Comparison of ENCODE assay signal across 16 cellular contexts in the genomic region with DNA sequence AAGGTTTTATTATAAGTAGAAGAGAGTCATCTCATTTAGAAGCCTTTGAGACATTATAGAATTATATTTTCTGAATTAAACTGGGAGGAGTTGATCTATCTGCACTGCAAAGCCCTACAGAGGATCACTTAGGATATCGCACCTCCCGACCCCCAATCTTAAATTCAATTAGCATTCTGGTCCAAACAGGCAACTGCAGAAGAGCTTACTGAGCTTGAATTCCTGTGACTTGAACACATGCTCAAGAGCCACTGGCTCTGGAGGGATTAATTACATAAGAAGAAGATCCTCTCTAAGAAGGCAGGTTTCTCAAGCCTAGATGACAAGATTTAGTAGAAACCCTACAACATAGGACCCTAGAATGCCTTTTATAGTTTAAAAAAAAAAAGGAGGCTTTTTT.
DNase-seq lines count a peak whose midpoint lies in the region; ATAC-seq and TF ChIP-seq lines count a peak whose summit lies in the region.
"Had no signal": no experiment of that assay in that cellular context is flagged by ENCODE, and none has a peak within 500 bp of the region (broad histone marks: within the 10 kb centered on the region; RNA-seq: fewer than 3 reads in every experiment).

No MANE protein-coding gene starts in this region.

- no peak for TF ChIP-seq POLR2A in tibial nerve (IDR thresholded peaks at IDR 0.05)

- H3K4me1 Mint-ChIP-seq in GM23338 = no peaks in the 10 kb centered on the region
- H3K4me1 Mint-ChIP-seq in neural progenitor cell = no peaks in the 10 kb centered on the region
- H3K4me1 Mint-ChIP-seq: CD4-positive, alpha-beta memory T cell; H9 had no signal

- H3K18ac ChIP-seq in trophoblast cell (ENCODE audit: low read length) = no peak overlapping the region

- H3K4me2 ChIP-seq in GM23338 (no peak overlapping the region), neural progenitor cell (no peak overlapping the region), trophoblast cell (ENCODE audit: low read length) (no peak overlapping the region)

- H3K4me1 ChIP-seq in GM23338 (ENCODE audit: insufficient read depth) (no peaks in the 10 kb centered on the region), neural progenitor cell (no peaks in the 10 kb centered on the region), trophoblast cell (ENCODE audit: control insufficient read depth in 1 of 2, insufficient read depth in 2 of 2, low read length in 2 of 2) (no peaks in the 10 kb centered on the region), tibial nerve (no peaks in the 10 kb centered on the region)

- H3K27ac Mint-ChIP-seq in GM23338 (no peak overlapping the region), neural progenitor cell (no peak overlapping the region)
- H3K27ac Mint-ChIP-seq: CD4-positive, alpha-beta memory T cell; H9 had no signal

- H3K79me1 ChIP-seq in trophoblast cell (ENCODE audit: low read length) = no peaks in the 10 kb centered on the region

- no peak for TF ChIP-seq EP300 in tibial nerve (IDR thresholded peaks at IDR 0.05)

- H2BK5ac ChIP-seq in trophoblast cell (ENCODE audit: low read depth, low read length, poor library complexity) = no peak overlapping the region

- no peak overlapping the region for H4K8ac ChIP-seq in trophoblast cell (ENCODE audit: low read depth, low read length)

- H2BK120ac ChIP-seq in trophoblast cell (ENCODE audit: insufficient read depth, low read length, poor library complexity) = no peak overlapping the region

- no peak for ATAC-seq in GM23338
- no peak for ATAC-seq in GM19455 (IDR thresholded peaks at IDR 0.05; ENCODE audit: unreplicated experiment)
- ATAC-seq: HCT116 had no signal

- no peak overlapping the region for H3K23ac ChIP-seq in trophoblast cell (ENCODE audit: low read length)

- H3K9me3 Mint-ChIP-seq in GM23338 = no peaks in the 10 kb centered on the region; the same call in 2 of the 3 replicates
- no peaks in the 10 kb centered on the region for H3K9me3 Mint-ChIP-seq in neural progenitor cell

- no peak overlapping the region for H2BK12ac ChIP-seq in trophoblast cell (ENCODE audit: low read length)

- H4K20me1 ChIP-seq in GM23338 (replicated peaks; ENCODE audit: insufficient read depth) (no peaks in the 10 kb centered on the region), neural progenitor cell (ENCODE audit: low read depth) (no peaks in the 10 kb centered on the region)

- H3K36me3 ChIP-seq in GM23338 (ENCODE audit: insufficient read depth) (no peaks in the 10 kb centered on the region), neural progenitor cell (no peaks in the 10 kb centered on the region), trophoblast cell (ENCODE audit: control insufficient read depth in 1 of 2, insufficient read depth in 2 of 2, low read length in 2 of 2) (no peaks in the 10 kb centered on the region), tibial nerve (no peaks in the 10 kb centered on the region)

- no peak overlapping the region for H4K12ac ChIP-seq in trophoblast cell (ENCODE audit: low read depth, low read length)

- no peak overlapping the region for H3K9ac ChIP-seq in neural progenitor cell
- H3K9ac ChIP-seq in trophoblast cell (ENCODE audit: low read length) = no peak overlapping the region
- H3K9ac ChIP-seq: GM23248 had no signal

- H3K79me2 ChIP-seq in GM23338 (replicated peaks; ENCODE audit: insufficient read depth) = no peaks in the 10 kb centered on the region
- no peaks in the 10 kb centered on the region for H3K79me2 ChIP-seq in neural progenitor cell (ENCODE audit: low read depth)
- no peaks in the 10 kb centered on the region for H3K79me2 ChIP-seq in trophoblast cell (ENCODE audit: control insufficient read depth, insufficient read depth, low read length, poor library complexity)

- H3K14ac ChIP-seq in trophoblast cell (ENCODE audit: low read length) = no peak overlapping the region

- TF ChIP-seq CTCF in GM23338 (conservative IDR thresholded peaks at IDR 0.05; ENCODE audit: low read depth in 2 of 2) (no peak), neural progenitor cell (IDR thresholded peaks at IDR 0.05) (no peak), tibial nerve (IDR thresholded peaks at IDR 0.05) (no peak)

- H3K27me3 ChIP-seq in GM23338 (ENCODE audit: insufficient read depth) (no peaks in the 10 kb centered on the region), neural progenitor cell (no peaks in the 10 kb centered on the region), trophoblast cell (ENCODE audit: insufficient read depth, low read length) (no peaks in the 10 kb centered on the region), tibial nerve (no peaks in the 10 kb centered on the region)

- no CpG with 5 or more reads among the region's 2 CpGs for WGBS in trophoblast cell (ENCODE audit: extremely low coverage, insufficient coverage, insufficient read length)
- WGBS in tibial nerve, 2 donors = 82 to 88% methylated on average over 2 of the region's 2 CpGs

- peak; percentile 62 for DNase-seq in D341Med (ENCODE audit: low spot score)
- peak; percentile 2 for DNase-seq in GM23338 (ENCODE audit: low spot score)
- DNase-seq in NCI-H82 (lab: John Stamatoyannopoulos, UW) = peak; percentile 86
- peak; percentile 8 for DNase-seq in neural progenitor cell (ENCODE audit: low spot score)
- no peak for DNase-seq in trophoblast cell
- DNase-seq in tibial nerve (ENCODE audit: low spot score in 2 of 2) = no peak
- DNase-seq: C1 segment of cervical spinal cord; Calu3; CD4-positive, alpha-beta memory T cell; COR-L47; DMS53; DMS79 treated with DMSO at 0.1 percent for 48 hours; GM23248; H9 had no signal

- H3K4me3 ChIP-seq in GM23338 = no peak overlapping the region
- no peak overlapping the region for H3K4me3 ChIP-seq in neural progenitor cell
- no peak overlapping the region for H3K4me3 ChIP-seq in trophoblast cell (ENCODE audit: low read depth, low read length)
- no peak overlapping the region for H3K4me3 ChIP-seq in tibial nerve
- H3K4me3 ChIP-seq: GM23248 had no signal

- H3K4ac ChIP-seq in trophoblast cell (ENCODE audit: low read depth, low read length) = no peak overlapping the region

- H3K27me3 Mint-ChIP-seq in GM23338 (ENCODE audit: insufficient read depth, low read depth, poor library complexity) (peaks cover 1% of the 10 kb centered on the region), neural progenitor cell (ENCODE audit: insufficient read depth, low read depth) (no peaks in the 10 kb centered on the region)
- H3K27me3 Mint-ChIP-seq: CD4-positive, alpha-beta memory T cell had no signal

- H3K27ac ChIP-seq in GM23338 (ENCODE audit: low read depth) = no peak overlapping the region
- no peak overlapping the region for H3K27ac ChIP-seq in neural progenitor cell
- H3K27ac ChIP-seq in trophoblast cell (ENCODE audit: low read depth, low read length) = no peak overlapping the region
- no peak overlapping the region for H3K27ac ChIP-seq in tibial nerve
- H3K27ac ChIP-seq: GM23248 had no signal

- peaks cover 4% of the 10 kb centered on the region; the same call in 1 of the 2 replicates for H3K9me2 ChIP-seq in GM23338 (ENCODE audit: insufficient read depth)

- no peak overlapping the region for H2AK5ac ChIP-seq in trophoblast cell (ENCODE audit: low read length)

- H3K9me3 ChIP-seq in neural progenitor cell (ENCODE audit: low read depth) (no peaks in the 10 kb centered on the region), trophoblast cell (ENCODE audit: insufficient read depth, low read depth, low read length) (no peaks in the 10 kb centered on the region), tibial nerve (no peaks in the 10 kb centered on the region)

- H3K4me3 Mint-ChIP-seq in GM23338 (no peak overlapping the region), neural progenitor cell (no peak overlapping the region)
- H3K4me3 Mint-ChIP-seq: CD4-positive, alpha-beta memory T cell; H9 had no signal

- H4K91ac ChIP-seq in trophoblast cell (ENCODE audit: low read depth, low read length) = no peak overlapping the region

- H2AFZ ChIP-seq in GM23338 (no peak overlapping the region), neural progenitor cell (replicated peaks) (no peak overlapping the region), trophoblast cell (ENCODE audit: insufficient read depth, low read length, poor library complexity) (no peak overlapping the region)
- H2AFZ ChIP-seq: GM23248 had no signal

- no peaks in the 10 kb centered on the region for H3F3A ChIP-seq in GM23338 (replicated peaks; ENCODE audit: low read depth)
- H3F3A ChIP-seq in neural progenitor cell (ENCODE audit: low read depth) = no peaks in the 10 kb centered on the region

- H3K36me3 Mint-ChIP-seq in GM23338 (ENCODE audit: low read depth) (no peaks in the 10 kb centered on the region), neural progenitor cell (no peaks in the 10 kb centered on the region)
- H3K36me3 Mint-ChIP-seq: CD4-positive, alpha-beta memory T cell had no signal

TF ChIP-seq in GM23338, 12 proteins besides CTCF, POLR2A, EP300 and RAD21 (continues in another document):
- TF ChIP-seq, protein P1, sequence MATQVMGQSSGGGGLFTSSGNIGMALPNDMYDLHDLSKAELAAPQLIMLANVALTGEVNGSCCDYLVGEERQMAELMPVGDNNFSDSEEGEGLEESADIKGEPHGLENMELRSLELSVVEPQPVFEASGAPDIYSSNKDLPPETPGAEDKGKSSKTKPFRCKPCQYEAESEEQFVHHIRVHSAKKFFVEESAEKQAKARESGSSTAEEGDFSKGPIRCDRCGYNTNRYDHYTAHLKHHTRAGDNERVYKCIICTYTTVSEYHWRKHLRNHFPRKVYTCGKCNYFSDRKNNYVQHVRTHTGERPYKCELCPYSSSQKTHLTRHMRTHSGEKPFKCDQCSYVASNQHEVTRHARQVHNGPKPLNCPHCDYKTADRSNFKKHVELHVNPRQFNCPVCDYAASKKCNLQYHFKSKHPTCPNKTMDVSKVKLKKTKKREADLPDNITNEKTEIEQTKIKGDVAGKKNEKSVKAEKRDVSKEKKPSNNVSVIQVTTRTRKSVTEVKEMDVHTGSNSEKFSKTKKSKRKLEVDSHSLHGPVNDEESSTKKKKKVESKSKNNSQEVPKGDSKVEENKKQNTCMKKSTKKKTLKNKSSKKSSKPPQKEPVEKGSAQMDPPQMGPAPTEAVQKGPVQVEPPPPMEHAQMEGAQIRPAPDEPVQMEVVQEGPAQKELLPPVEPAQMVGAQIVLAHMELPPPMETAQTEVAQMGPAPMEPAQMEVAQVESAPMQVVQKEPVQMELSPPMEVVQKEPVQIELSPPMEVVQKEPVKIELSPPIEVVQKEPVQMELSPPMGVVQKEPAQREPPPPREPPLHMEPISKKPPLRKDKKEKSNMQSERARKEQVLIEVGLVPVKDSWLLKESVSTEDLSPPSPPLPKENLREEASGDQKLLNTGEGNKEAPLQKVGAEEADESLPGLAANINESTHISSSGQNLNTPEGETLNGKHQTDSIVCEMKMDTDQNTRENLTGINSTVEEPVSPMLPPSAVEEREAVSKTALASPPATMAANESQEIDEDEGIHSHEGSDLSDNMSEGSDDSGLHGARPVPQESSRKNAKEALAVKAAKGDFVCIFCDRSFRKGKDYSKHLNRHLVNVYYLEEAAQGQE (IDR thresholded peaks at IDR 0.05; ENCODE audit: unreplicated experiment) = no peak
- TF ChIP-seq STAT1 (IDR thresholded peaks at IDR 0.05; ENCODE audit: unreplicated experiment) = no peak
- no peak for TF ChIP-seq ZNF114 (CRISPR knock-in tag; IDR thresholded peaks at IDR 0.05)
- no peak for TF ChIP-seq JUNB (IDR thresholded peaks at IDR 0.05; ENCODE audit: unreplicated experiment)
- no peak for TF ChIP-seq POLR2AphosphoS5 (IDR thresholded peaks at IDR 0.05; ENCODE audit: low read depth)
- TF ChIP-seq EZH2 (IDR thresholded peaks at IDR 0.05; ENCODE audit: low read depth, unreplicated experiment) = no peak
- no peak for TF ChIP-seq NANOG (IDR thresholded peaks at IDR 0.05; ENCODE audit: borderline replicate concordance)

Comparison
In these comparisons a context has a peak if more than half of its experiments do, and no peak if none do; other contexts are left out.
1. DNase-seq: peak in D341Med (single experiment), GM23338 (single experiment), NCI-H82 (single experiment) and neural progenitor cell (single experiment); none in trophoblast cell (0 of 2) and tibial nerve (0 of 2).